Comparison of ENCODE assay signal across 23 cellular contexts in genomic region chr13:59279024-59279423, GRCh38.
"Had no signal": no experiment of that assay in that cellular context is flagged by ENCODE, and none has a peak within 500 bp of the region (broad histone marks: within the 10 kb centered on the region; RNA-seq: fewer than 3 reads in every experiment).

No MANE protein-coding gene starts in this region.

- DNase-seq: activated B cell treated with CpG ODN at 0.5 μM for 24 hours; activated CD4-positive, alpha-beta T cell treated with anti-CD3 and anti-CD28 coated beads for 36 hours; activated CD4-positive, alpha-beta T cell treated with anti-CD3 and anti-CD28 coated beads, Interleukin-2, amount 50 U/mL, for 4 hours; activated CD8-positive, alpha-beta memory T cell treated with anti-CD3 and anti-CD28 coated beads for 24 hours; activated CD8-positive, alpha-beta memory T cell treated with anti-CD3 and anti-CD28 coated beads, Interleukin-2, amount 50 U/mL, for 4 hours; activated T-cell treated with anti-CD3 and anti-CD28 coated beads, Interleukin-2, amount 50 U/mL, for 24 hours; cerebellar nuclear complex; cortex of kidney; heart left ventricle; mucosa of descending colon; spleen; stimulated activated CD4-positive, alpha-beta T cell treated with anti-CD3 and anti-CD28 coated beads, Interleukin-4, amount 100 ng/mL, for 24 hours; stimulated activated naive CD4-positive, alpha-beta T cell treated with Interleukin-2 at 50 U/mL for 16 hours; T-helper 17 cell; upper lobe of left lung had no signal

- H3K4me1 Mint-ChIP-seq: activated B cell treated with CpG ODN at 0.5 μM for 24 hours; activated CD4-positive, alpha-beta T cell treated with anti-CD3 and anti-CD28 coated beads for 36 hours; activated T-helper 17 cell treated with anti-CD3 and anti-CD28 coated beads, Interleukin-2, amount 50 U/mL, for 72 hours; memory B cell; T-helper 17 cell had no signal

- H3K27me3 ChIP-seq: ascending aorta, heart left ventricle, right atrium auricular region, spleen, upper lobe of left lung had no signal

- H3K4me3 Mint-ChIP-seq: activated B cell treated with CpG ODN at 0.5 μM for 24 hours; activated CD4-positive, alpha-beta T cell treated with anti-CD3 and anti-CD28 coated beads for 36 hours; activated T-cell treated with anti-CD3 and anti-CD28 coated beads, Interleukin-2, amount 50 U/mL, for 24 hours; activated T-helper 17 cell treated with anti-CD3 and anti-CD28 coated beads, Interleukin-2, amount 50 U/mL, for 72 hours; memory B cell; neural crest cell; T-helper 17 cell had no signal

- H3K4me1 ChIP-seq: ascending aorta, heart left ventricle, prostate gland, right atrium auricular region, spleen, upper lobe of left lung had no signal

- H3K4me3 ChIP-seq: ascending aorta, heart left ventricle, mucosa of descending colon, prostate gland, right atrium auricular region, spleen, thoracic aorta, upper lobe of left lung had no signal

- H3K36me3 ChIP-seq: ascending aorta, heart left ventricle, prostate gland, right atrium auricular region, spleen, thoracic aorta, upper lobe of left lung had no signal

- ATAC-seq: activated CD4-positive, alpha-beta T cell treated with anti-CD3 and anti-CD28 coated beads for 36 hours; activated naive CD4-positive, alpha-beta T cell treated with anti-CD3 and anti-CD28 coated beads, Interleukin-2, amount 50 U/mL, for 72 hours; activated T-helper 17 cell treated with anti-CD3 and anti-CD28 coated beads, Interleukin-2, amount 50 U/mL, for 72 hours; heart left ventricle; mucosa of descending colon; T-helper 17 cell had no signal

- H3K27ac ChIP-seq: ascending aorta, heart left ventricle, prostate gland, right atrium auricular region, spleen, thoracic aorta, upper lobe of left lung had no signal

- H3K27ac Mint-ChIP-seq: activated B cell treated with CpG ODN at 0.5 μM for 24 hours; activated CD4-positive, alpha-beta T cell treated with anti-CD3 and anti-CD28 coated beads for 36 hours; activated naive CD4-positive, alpha-beta T cell treated with anti-CD3 and anti-CD28 coated beads, Interleukin-2, amount 50 U/mL, for 72 hours; activated T-cell treated with anti-CD3 and anti-CD28 coated beads, Interleukin-2, amount 50 U/mL, for 24 hours; activated T-helper 17 cell treated with anti-CD3 and anti-CD28 coated beads, Interleukin-2, amount 50 U/mL, for 72 hours; memory B cell; T-helper 17 cell had no signal

- H3K27me3 Mint-ChIP-seq: activated B cell treated with CpG ODN at 0.5 μM for 24 hours, memory B cell had no signal

- H3K9me3 ChIP-seq: ascending aorta, heart left ventricle, mucosa of descending colon, prostate gland, right atrium auricular region, spleen, thoracic aorta, upper lobe of left lung had no signal

- H3K36me3 Mint-ChIP-seq: activated naive CD4-positive, alpha-beta T cell treated with anti-CD3 and anti-CD28 coated beads, Interleukin-2, amount 50 U/mL, for 72 hours; memory B cell had no signal

- H3K9me3 Mint-ChIP-seq: activated T-cell treated with anti-CD3 and anti-CD28 coated beads, Interleukin-2, amount 50 U/mL, for 24 hours; activated T-helper 17 cell treated with anti-CD3 and anti-CD28 coated beads, Interleukin-2, amount 50 U/mL, for 72 hours; memory B cell; neural crest cell had no signal
